27 cellular contexts compared by ENCODE assay signal in the genomic region with DNA sequence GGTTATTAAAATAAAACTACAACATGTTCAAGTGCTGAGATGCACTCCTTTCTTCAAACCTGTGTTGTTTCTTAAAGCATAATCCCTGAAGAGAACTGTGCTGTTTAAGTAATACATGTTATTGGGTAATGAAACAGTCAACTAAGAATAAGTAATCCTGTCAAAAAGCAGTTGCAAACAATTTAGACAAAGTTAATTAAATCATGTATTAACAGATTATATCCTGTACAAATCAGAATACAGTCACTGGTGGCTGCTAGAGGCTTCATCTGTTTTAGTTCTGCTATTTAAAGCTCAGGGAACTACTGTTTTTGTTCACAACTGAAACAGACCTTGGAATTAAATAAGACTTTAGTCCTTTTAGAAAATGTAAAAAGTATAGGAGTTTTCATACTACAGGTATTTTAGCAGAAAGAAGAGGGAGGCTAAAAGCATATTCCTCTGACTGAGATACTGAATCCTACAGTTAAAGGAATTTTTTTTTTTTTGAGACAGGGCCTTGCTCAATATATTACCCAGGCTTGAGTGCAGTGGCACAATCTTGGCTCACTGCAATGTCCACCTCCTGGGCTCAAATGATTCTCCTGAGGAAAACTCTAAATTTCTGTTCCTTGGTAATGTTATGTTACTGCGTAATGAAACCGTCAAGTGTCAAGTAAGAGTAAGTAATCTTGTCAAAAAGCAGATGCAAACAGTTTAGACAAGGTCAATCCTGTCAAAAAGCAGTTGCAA. TPM values are rescaled to one million over a fixed set of nuclear protein-coding genes. Genes with fewer than 3 reads are reported as not detected.
DNase-seq lines count a peak whose midpoint lies in the region; ATAC-seq, FAIRE-seq and TF ChIP-seq lines count a peak whose summit lies in the region.
"Had no signal": no experiment of that assay in that cellular context is flagged by ENCODE, and none has a peak within 500 bp of the region (broad histone marks: within the 10 kb centered on the region; RNA-seq: fewer than 3 reads in every experiment).

No MANE protein-coding gene starts in this region.

- DNase-seq in GM12891 (ENCODE audit: insufficient read length, low spot score): no peak
- no peak for DNase-seq in body of pancreas
- DNase-seq in kidney tubule cell (ENCODE audit: low spot score): peak; percentile 22
- no peak for DNase-seq in mesenteric fat pad (ENCODE audit: low spot score)
- DNase-seq in OCI-M1 (lab: John Stamatoyannopoulos, UW): no peak
- DNase-seq in LoVo (ENCODE audit: low spot score): no peak
- no peak for DNase-seq in activated naive CD4-positive, alpha-beta T cell treated with anti-CD3 and anti-CD28 coated beads, Interleukin-2, amount 50 U/mL, for 72 hours (ENCODE audit: low spot score in 2 of 2)
- DNase-seq: activated CD4-positive, CD25-positive, alpha-beta regulatory T cell treated with anti-CD3 and anti-CD28 coated beads, Interleukin-2, amount 50 U/mL, for 72 hours; activated CD8-positive, alpha-beta memory T cell treated with anti-CD3 and anti-CD28 coated beads, Interleukin-2, amount 50 U/mL, for 48 hours; aorta; CD8-positive, alpha-beta T cell; DMS 273 treated with DMSO at 0.1 percent for 48 hours; NCI-H1092 treated with DMSO at 0.1 percent for 48 hours; NCI-H1930; NCI-H526 treated with DMSO at 0.1 percent for 48 hours; psoas muscle; RPMI8226; tibial artery had no signal

- H3K36me3 ChIP-seq in OCI-LY3 (replicated peaks; ENCODE audit: low read depth, low read length) (peaks cover 27% of the 10 kb centered on the region), body of pancreas (replicated peaks in 1 of 2; ENCODE audit: insufficient read depth in 1 of 2, low read depth in 2 of 2) (no peaks in the 10 kb centered on the region)

- no peak for ATAC-seq in body of pancreas
- ATAC-seq in activated naive CD4-positive, alpha-beta T cell treated with anti-CD3 and anti-CD28 coated beads, Interleukin-2, amount 50 U/mL, for 72 hours: no peak
- ATAC-seq: CD8-positive, alpha-beta T cell had no signal

- H3K27me3 ChIP-seq in OCI-LY3 (ENCODE audit: low read depth, low read length) (no peaks in the 10 kb centered on the region), body of pancreas (no peaks in the 10 kb centered on the region)
- H3K27me3 ChIP-seq: neutrophil, tibial artery had no signal

- H4K20me1 ChIP-seq in OCI-LY3 (ENCODE audit: insufficient read depth, low read length): no peaks in the 10 kb centered on the region

- no peaks in the 10 kb centered on the region for H3K36me3 Mint-ChIP-seq in activated naive CD4-positive, alpha-beta T cell treated with anti-CD3 and anti-CD28 coated beads, Interleukin-2, amount 50 U/mL, for 72 hours

- TF ChIP-seq CTCF in OCI-LY3 (IDR thresholded peaks at IDR 0.05; ENCODE audit: low read depth, low read length) (no peak), body of pancreas (IDR thresholded peaks at IDR 0.05) (no peak)

- H3K4me1 ChIP-seq in OCI-LY3 (ENCODE audit: low read length) (peaks cover 46% of the 10 kb centered on the region), body of pancreas (peaks cover 6% of the 10 kb centered on the region)
- H3K4me1 ChIP-seq: psoas muscle, tibial artery had no signal

- H3K4me2 ChIP-seq in OCI-LY3 (ENCODE audit: low read length): peak overlapping the region; percentile 75

- no peak overlapping the region for H2AFZ ChIP-seq in OCI-LY3 (ENCODE audit: low read depth, low read length)

- TF ChIP-seq POLR2A in GM12891 (IDR thresholded peaks at IDR 0.05; ENCODE audit: low read depth, low read length) (no peak), body of pancreas (IDR thresholded peaks at IDR 0.05) (no peak)

- peaks cover 11% of the 10 kb centered on the region; the same call in 1 of the 2 replicates for H3K79me2 ChIP-seq in OCI-LY3 (ENCODE audit: low read length)

- H3K27ac Mint-ChIP-seq in activated naive CD4-positive, alpha-beta T cell treated with anti-CD3 and anti-CD28 coated beads, Interleukin-2, amount 50 U/mL, for 72 hours: no peak overlapping the region
- H3K27ac Mint-ChIP-seq: activated naive CD4-positive, alpha-beta T cell treated with anti-CD3 and anti-CD28 coated beads, Interleukin-2, amount 50 U/mL, for 24 hours; B cell; CD8-positive, alpha-beta T cell; stimulated activated naive CD8-positive, alpha-beta T cell treated with anti-CD3 and anti-CD28 coated beads, Interleukin-15, Interleukin-2, amounts not matched to agents 100 ng/mL and 50 ng/mL, for 24 hours had no signal

- intact Hi-C loops in body of pancreas (cut with DNase I): no loop called here

- 59 to 80% methylated on average over 2 of the region's 2 CpGs for WGBS in body of pancreas, 2 donors

- H3K9ac ChIP-seq in OCI-LY3 (ENCODE audit: low read length): peak overlapping the region; percentile 64

- FAIRE-seq in GM12891 (lab: Jason Lieb, UNC): peak; percentile 69
- FAIRE-seq: endometrium had no signal

- H3K4me3 ChIP-seq in OCI-LY3 (ENCODE audit: low read length) (peak overlapping the region; percentile 55), body of pancreas (no peak overlapping the region)
- H3K4me3 ChIP-seq: psoas muscle, tibial artery had no signal

- H3K9me3 Mint-ChIP-seq in activated naive CD4-positive, alpha-beta T cell treated with anti-CD3 and anti-CD28 coated beads, Interleukin-2, amount 50 U/mL, for 72 hours: no peaks in the 10 kb centered on the region
- H3K9me3 Mint-ChIP-seq: activated CD4-positive, alpha-beta memory T cell treated with anti-CD3 and anti-CD28 coated beads for 36 hours; activated naive CD4-positive, alpha-beta T cell treated with anti-CD3 and anti-CD28 coated beads, Interleukin-2, amount 50 U/mL, for 24 hours; activated T-helper 2 cell treated with anti-CD3 and anti-CD28 coated beads, Interferon-gamma antibody, Interleukin-2, Interleukin-4, amounts not matched to agents 10 μg/mL and 5 μg/mL and 100 μg/mL, durations not matched to agents 14 hours and 24 hours and 36 hours; CD8-positive, alpha-beta T cell; stimulated activated naive CD8-positive, alpha-beta T cell treated with anti-CD3 and anti-CD28 coated beads, Interleukin-15, Interleukin-2, amounts not matched to agents 100 ng/mL and 50 ng/mL, for 24 hours had no signal

- H3K27ac ChIP-seq in OCI-LY3 (ENCODE audit: low read length): peak overlapping the region; percentile 96
- peak overlapping the region; percentile 18 to 63 (median 28) for H3K27ac ChIP-seq in body of pancreas
- H3K27ac ChIP-seq: neutrophil, psoas muscle, tibial artery had no signal

- H3K9me3 ChIP-seq in OCI-LY3 (ENCODE audit: insufficient read depth, low read length): no peaks in the 10 kb centered on the region
- H3K9me3 ChIP-seq in body of pancreas: no peaks in the 10 kb centered on the region
- H3K9me3 ChIP-seq: neutrophil, psoas muscle, tibial artery had no signal

TF ChIP-seq in GM12891, 5 proteins besides CTCF, POLR2A, EP300 and RAD21:
- TF ChIP-seq PAX5 (IDR thresholded peaks at IDR 0.05; ENCODE audit: insufficient read depth, low read length, severe bottlenecking) (no peak), POLR2AphosphoS5 (IDR thresholded peaks at IDR 0.05; ENCODE audit: low read depth, low read length) (no peak), TAF1 (IDR thresholded peaks at IDR 0.05; ENCODE audit: low read depth, low read length) (no peak), SPI1 (IDR thresholded peaks at IDR 0.05; ENCODE audit: low read depth, low read length) (no peak), POU2F2 (IDR thresholded peaks at IDR 0.05; ENCODE audit: low read depth, low read length) (no peak)

RNA-seq across cellular contexts. Expression of a gene that starts 27.3 kb away (rescaled TPM):
- polyA plus RNA-seq in GM12891 (2012; ENCODE audit: low read depth, missing spikeins): 0.10 TPM
- total RNA-seq in body of pancreas (1 to 10 TPM in 1 of 2 donors, under 1 TPM in 1; 0.33 to 1.8 TPM), mesenteric fat pad (1.4 TPM)
- total RNA-seq in activated naive CD4-positive, alpha-beta T cell treated with anti-CD3 and anti-CD28 coated beads, Interleukin-2, amount 50 U/mL, for 72 hours: 1 to 10 TPM; 2.6 to 3.2 TPM

RNA-seq across cellular contexts. Expression of a gene that starts 53.1 kb away (rescaled TPM):
- polyA plus RNA-seq in GM12891 (2012; ENCODE audit: low read depth, missing spikeins): 0.98 TPM
- total RNA-seq in body of pancreas (1 to 10 TPM in 1 of 2 donors, not detected in 1; 2.9 TPM), mesenteric fat pad (3.0 TPM)
- under 1 TPM; 0.35 to 0.43 TPM for total RNA-seq in activated naive CD4-positive, alpha-beta T cell treated with anti-CD3 and anti-CD28 coated beads, Interleukin-2, amount 50 U/mL, for 72 hours
- total RNA-seq: T-helper 1 cell treated with Interleukin-12 subunit alpha and Interleukin-12 subunit beta and Interleukin-4 antibody, amounts not matched to agents 30 ng/mL and 1 ng/mL, for 36 hours had no signal
